In the genomic region with DNA sequence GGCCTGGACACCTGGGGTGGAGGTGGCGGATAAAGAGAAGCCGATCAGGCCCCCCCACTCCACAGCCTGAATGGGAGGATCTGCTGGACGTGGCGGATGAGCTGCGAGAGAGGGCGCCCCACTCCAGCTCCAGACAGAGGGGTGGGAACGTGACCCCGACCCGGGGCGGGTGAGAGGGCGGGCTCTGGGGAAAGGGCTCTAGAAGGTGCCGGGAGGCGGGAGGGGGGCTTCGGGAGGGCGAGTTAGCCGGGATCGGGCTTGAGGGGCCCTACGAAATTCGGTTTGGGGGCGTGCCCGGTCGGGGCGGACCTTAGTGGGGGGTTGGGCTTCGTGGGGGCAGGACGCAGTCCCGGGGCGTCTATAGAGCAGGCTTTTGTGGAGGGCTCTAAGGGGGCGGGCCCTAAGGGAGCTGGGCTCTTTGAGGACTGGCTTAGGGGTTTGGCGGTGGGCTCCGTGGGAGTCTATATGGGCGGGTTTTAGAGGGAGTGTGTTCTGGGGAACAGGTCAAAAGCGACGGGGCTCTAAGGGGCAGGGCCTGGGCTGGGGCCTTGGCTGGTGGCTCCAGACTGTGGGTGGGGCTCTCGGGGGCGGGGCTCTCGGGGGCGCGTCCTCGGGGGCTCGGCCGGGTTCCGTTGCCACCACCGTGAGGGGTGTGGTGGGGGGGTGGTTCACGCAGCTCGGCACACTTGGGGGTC, we compare ENCODE assay signal across 8 cellular contexts. TPM values are rescaled to one million over a fixed set of nuclear protein-coding genes. Genes with fewer than 3 reads are reported as not detected.
A peak's percentile ranks its signal among the peaks of the same experiment; 100 is the strongest.
DNase-seq lines count a peak whose midpoint lies in the region; ATAC-seq and TF ChIP-seq lines count a peak whose summit lies in the region.

No MANE protein-coding gene starts in this region.

- no peaks in the 10 kb centered on the region for H3K79me2 ChIP-seq in MM.1S (ENCODE audit: low read length)

- H3K4me1 ChIP-seq in MM.1S (ENCODE audit: low read length), result no peaks in the 10 kb centered on the region
- no peaks in the 10 kb centered on the region for H3K4me1 ChIP-seq in upper lobe of right lung

- intact Hi-C loops in upper lobe of right lung (cut with DNase I), result no loop called here

- no peaks in the 10 kb centered on the region for H3F3A ChIP-seq in MM.1S (ENCODE audit: insufficient read depth, low read length)

- H4K20me1 ChIP-seq in MM.1S (ENCODE audit: insufficient read depth, low read length), result no peaks in the 10 kb centered on the region

- H3K9me3 ChIP-seq in MM.1S (replicated peaks; ENCODE audit: insufficient read depth, low read length) (no peaks in the 10 kb centered on the region), upper lobe of right lung (no peaks in the 10 kb centered on the region)

- H3K27ac ChIP-seq in MM.1S (ENCODE audit: low read length) (no peak overlapping the region), upper lobe of right lung (no peak overlapping the region)

- TF ChIP-seq CTCF in MM.1S (IDR thresholded peaks at IDR 0.05; ENCODE audit: low read length), result peak; percentile 23
- TF ChIP-seq CTCF in upper lobe of right lung (IDR thresholded peaks at IDR 0.05), result peak; percentile 16

- peak overlapping the region; percentile 53 for H2AFZ ChIP-seq in MM.1S (ENCODE audit: low read length)

- H3K4me3 ChIP-seq in MM.1S (ENCODE audit: low read length) (peak overlapping the region; percentile 44; the same call in 1 of the 2 replicates), upper lobe of right lung (peak overlapping the region; percentile 33)

- H3K9ac ChIP-seq in MM.1S (ENCODE audit: low read length), result no peak overlapping the region

- H3K27me3 ChIP-seq in MM.1S (replicated peaks; ENCODE audit: insufficient read depth, low read length) (peaks cover 85% of the 10 kb centered on the region), upper lobe of right lung (no peaks in the 10 kb centered on the region)

- no peaks in the 10 kb centered on the region for H3K36me3 ChIP-seq in MM.1S (replicated peaks; ENCODE audit: insufficient read depth, low read length)
- H3K36me3 ChIP-seq in upper lobe of right lung, result no peaks in the 10 kb centered on the region

- DNase-seq in AML-193 (lab: John Stamatoyannopoulos, UW) (peak; percentile 20 to 28), MM.1S (no peak), astrocyte of the hippocampus (ENCODE audit: low read depth, low spot score) (peak; percentile 26), left kidney (ENCODE audit: low read depth, low spot score) (peak; percentile 72), upper lobe of right lung (no peak), cortex of kidney (lab: John Stamatoyannopoulos, UW) (no peak), NCI-H1417 (lab: John Stamatoyannopoulos, UW) (no peak)

- ATAC-seq in upper lobe of right lung, result peak; percentile 58
- ATAC-seq in GM19023 (IDR thresholded peaks at IDR 0.05; ENCODE audit: unreplicated experiment), result no peak

- H3K4me2 ChIP-seq in MM.1S (ENCODE audit: low read depth, low read length), result peak overlapping the region; percentile 62; the same call in 1 of the 2 replicates

- no peaks in the 10 kb centered on the region for H3K9me2 ChIP-seq in MM.1S (replicated peaks; ENCODE audit: insufficient read depth, low read length)

RNA-seq across cellular contexts. Expression of gene NANOS3, which starts 4.1 kb away (rescaled TPM):
- not detected for total RNA-seq in upper lobe of right lung

RNA-seq across cellular contexts. Expression of gene BRME1, which starts 33.1 kb away (rescaled TPM):
- 2.0 TPM for total RNA-seq in upper lobe of right lung

RNA-seq across cellular contexts. Expression of gene CC2D1A, which starts 33.2 kb away (rescaled TPM):
- 28.9 TPM for total RNA-seq in upper lobe of right lung

Comparison
In these comparisons a context has a peak if more than half of its experiments do, and no peak if none do; other contexts are left out.
1. DNase-seq: peak in AML-193 (2 of 2), astrocyte of the hippocampus (single experiment) and left kidney (single experiment); none in MM.1S (single experiment), upper lobe of right lung (single experiment), cortex of kidney (single experiment) and NCI-H1417 (0 of 3).